1 cellular context compared by ENCODE assay signal in the genomic region with DNA sequence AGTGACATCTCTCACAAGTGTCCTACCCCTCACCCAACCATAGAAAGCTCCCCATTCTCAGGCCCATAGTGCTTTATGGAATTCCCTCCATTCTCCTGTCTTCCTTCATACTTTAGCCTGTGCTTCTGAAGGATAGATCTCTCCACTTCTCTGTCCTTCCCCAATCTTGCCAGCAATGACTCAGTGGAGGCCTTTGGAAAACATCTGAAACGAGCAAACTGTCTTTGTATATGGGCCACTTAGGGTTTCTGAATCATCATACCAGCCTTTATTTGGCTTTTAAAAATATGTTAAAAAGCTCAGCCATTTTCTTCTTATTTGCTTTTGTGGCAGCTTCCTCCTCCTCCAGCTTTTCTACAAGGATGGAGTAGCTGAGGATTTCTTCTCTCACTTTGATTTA.
TF ChIP-seq lines count a peak whose summit lies in the region.

No MANE protein-coding gene starts in this region.

TF ChIP-seq in WTC11, 78 proteins besides CTCF, POLR2A, EP300 and RAD21 (continued from another document):
- TF ChIP-seq, protein P1, sequence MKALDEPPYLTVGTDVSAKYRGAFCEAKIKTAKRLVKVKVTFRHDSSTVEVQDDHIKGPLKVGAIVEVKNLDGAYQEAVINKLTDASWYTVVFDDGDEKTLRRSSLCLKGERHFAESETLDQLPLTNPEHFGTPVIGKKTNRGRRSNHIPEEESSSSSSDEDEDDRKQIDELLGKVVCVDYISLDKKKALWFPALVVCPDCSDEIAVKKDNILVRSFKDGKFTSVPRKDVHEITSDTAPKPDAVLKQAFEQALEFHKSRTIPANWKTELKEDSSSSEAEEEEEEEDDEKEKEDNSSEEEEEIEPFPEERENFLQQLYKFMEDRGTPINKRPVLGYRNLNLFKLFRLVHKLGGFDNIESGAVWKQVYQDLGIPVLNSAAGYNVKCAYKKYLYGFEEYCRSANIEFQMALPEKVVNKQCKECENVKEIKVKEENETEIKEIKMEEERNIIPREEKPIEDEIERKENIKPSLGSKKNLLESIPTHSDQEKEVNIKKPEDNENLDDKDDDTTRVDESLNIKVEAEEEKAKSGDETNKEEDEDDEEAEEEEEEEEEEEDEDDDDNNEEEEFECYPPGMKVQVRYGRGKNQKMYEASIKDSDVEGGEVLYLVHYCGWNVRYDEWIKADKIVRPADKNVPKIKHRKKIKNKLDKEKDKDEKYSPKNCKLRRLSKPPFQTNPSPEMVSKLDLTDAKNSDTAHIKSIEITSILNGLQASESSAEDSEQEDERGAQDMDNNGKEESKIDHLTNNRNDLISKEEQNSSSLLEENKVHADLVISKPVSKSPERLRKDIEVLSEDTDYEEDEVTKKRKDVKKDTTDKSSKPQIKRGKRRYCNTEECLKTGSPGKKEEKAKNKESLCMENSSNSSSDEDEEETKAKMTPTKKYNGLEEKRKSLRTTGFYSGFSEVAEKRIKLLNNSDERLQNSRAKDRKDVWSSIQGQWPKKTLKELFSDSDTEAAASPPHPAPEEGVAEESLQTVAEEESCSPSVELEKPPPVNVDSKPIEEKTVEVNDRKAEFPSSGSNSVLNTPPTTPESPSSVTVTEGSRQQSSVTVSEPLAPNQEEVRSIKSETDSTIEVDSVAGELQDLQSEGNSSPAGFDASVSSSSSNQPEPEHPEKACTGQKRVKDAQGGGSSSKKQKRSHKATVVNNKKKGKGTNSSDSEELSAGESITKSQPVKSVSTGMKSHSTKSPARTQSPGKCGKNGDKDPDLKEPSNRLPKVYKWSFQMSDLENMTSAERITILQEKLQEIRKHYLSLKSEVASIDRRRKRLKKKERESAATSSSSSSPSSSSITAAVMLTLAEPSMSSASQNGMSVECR (CRISPR knock-in tag; IDR thresholded peaks at IDR 0.05; ENCODE audit: borderline replicate concordance) = no peak
